In the genomic region with DNA sequence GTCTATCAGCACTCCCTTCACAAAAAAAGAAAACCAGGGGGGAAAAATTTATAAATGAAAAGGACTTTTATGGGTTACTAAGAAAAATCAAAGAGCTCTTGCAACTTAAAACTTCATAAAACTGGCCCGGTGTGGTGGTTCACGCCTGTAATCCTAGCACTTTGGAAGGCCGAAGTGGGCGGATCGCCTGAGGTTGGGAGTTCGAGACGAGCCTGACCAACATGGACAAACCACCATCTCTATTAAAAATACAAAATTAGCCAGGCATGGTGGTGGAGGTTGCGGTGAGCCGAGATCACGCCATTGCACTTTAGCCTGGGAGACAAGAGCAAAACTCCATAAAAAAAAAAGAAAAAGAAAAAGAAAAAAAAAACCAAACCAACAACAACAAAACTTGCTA, we compare ENCODE assay signal across 26 cellular contexts. TPM values are rescaled to one million over a fixed set of nuclear protein-coding genes. Genes with fewer than 3 reads are reported as not detected.
"Had no signal": no experiment of that assay in that cellular context is flagged by ENCODE, and none has a peak within 500 bp of the region (broad histone marks: within the 10 kb centered on the region; RNA-seq: fewer than 3 reads in every experiment).

No MANE protein-coding gene starts in this region.

- FAIRE-seq: HTR-8/SVneo, K562, RCC 7860 had no signal

- H3K9me3 ChIP-seq: SJSA1 had no signal

- ATAC-seq: K562 had no signal

- H3K4me1 ChIP-seq: SJSA1 had no signal

- H3K27ac ChIP-seq: HL-60, KMS-11, SJSA1, SK-N-MC had no signal

- H3K36me3 ChIP-seq: SJSA1 had no signal

- DNase-seq: Kasumi-1, MM.1S, NCI-H1092 treated with DMSO at 0.1 percent for 48 hours, NCI-H1436, NCI-H187, NCI-H2029, NCI-H2081 treated with DMSO at 0.1 percent for 48 hours, NCI-H2171, NCI-H226, NCI-H446, NCI-H510A, NCI-H524 treated with DMSO at 0.1 percent for 48 hours, NCI-H69, NCI-H774, Right ventricle myocardium superior, RPMI8226, SIG-M5 had no signal

- H3K4me3 ChIP-seq: K562, SJSA1 had no signal

RNA-seq across cellular contexts. Expression of gene DIPK1C, which starts 1.7 kb away (rescaled TPM):
- total RNA-seq: M059J, SJSA1 had no signal
- polyA plus RNA-seq: IgD-negative memory B cell had no signal
